Comparison of ENCODE assay signal across 8 cellular contexts in the genomic region with DNA sequence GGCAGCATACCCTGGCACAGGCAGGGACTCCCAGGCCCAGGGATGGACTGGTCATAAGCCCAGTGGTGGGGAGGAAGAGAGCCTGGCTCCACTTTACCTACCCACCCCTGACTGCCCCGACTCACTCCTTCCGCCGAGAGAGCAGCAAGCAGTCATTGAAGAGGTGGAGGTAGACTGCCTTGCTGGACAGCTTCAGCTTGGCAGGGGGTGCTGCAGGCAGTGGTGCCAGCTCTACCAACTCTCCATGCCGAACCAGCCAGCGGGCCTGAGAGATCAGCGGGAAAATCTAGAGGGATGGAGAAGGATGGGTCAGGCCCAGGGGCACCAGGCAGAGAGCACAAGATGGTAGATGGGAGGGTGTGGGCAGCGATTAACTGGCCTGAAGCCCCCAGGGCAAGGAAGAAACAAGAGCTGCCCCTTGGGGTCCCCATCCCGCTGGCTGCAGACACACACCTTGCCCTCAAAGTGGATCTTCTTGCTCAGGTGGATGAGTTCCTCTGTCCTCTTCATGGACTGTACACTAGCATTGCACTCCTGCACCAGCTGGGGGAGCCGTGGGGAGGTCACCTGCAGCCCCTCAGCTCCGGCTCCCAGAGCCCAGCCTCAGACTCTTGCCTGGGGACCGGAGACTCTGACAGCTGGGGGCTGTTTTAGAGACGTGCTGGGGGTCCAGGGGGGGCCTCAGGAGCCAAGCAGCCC. TPM values are rescaled to one million over a fixed set of nuclear protein-coding genes. Genes with fewer than 3 reads are reported as not detected.
DNase-seq lines count a peak whose midpoint lies in the region; ATAC-seq and TF ChIP-seq lines count a peak whose summit lies in the region.

No MANE protein-coding gene starts in this region.

- H3K4me3 ChIP-seq in OCI-LY1 (ENCODE audit: low read depth, low read length, poor library complexity, severe bottlenecking) (no peak overlapping the region), mammary epithelial cell (replicated peaks in 1 of 3; ENCODE audit: insufficient read depth in 1 of 3, low read depth in 2 of 3, low read length in 3 of 3) (no peak overlapping the region), parathyroid adenoma (ENCODE audit: low read depth, low read length) (no peak overlapping the region)

- 93% methylated on average over 4 of the region's 12 CpGs for WGBS in mammary epithelial cell (ENCODE audit: low coverage, missing lambda C conversion rate)

- CTCF ChIA-PET in mammary epithelial cell (lab: Charles Lee; ENCODE audit: low non-redundant PET) = no interaction called here

- TF ChIP-seq CTCF in OCI-LY1 (IDR thresholded peaks at IDR 0.05; ENCODE audit: low read length) (peak; percentile 33; the same call in 1 of the 2 replicates), mammary epithelial cell (conservative IDR thresholded peaks at IDR 0.05 in 1 of 2, IDR thresholded peaks at IDR 0.05 in 1 of 2; ENCODE audit: extremely low read depth in 1 of 2, insufficient read depth in 1 of 2, low read depth in 1 of 2, low read length in 2 of 2) (peak; percentile 40 to 56), parathyroid adenoma (IDR thresholded peaks at IDR 0.05) (peak; percentile 19)

- H3K9ac ChIP-seq in OCI-LY1 (ENCODE audit: low read length) (no peak overlapping the region), mammary epithelial cell (ENCODE audit: insufficient read depth, low read length) (no peak overlapping the region), parathyroid adenoma (no peak overlapping the region)

- H3K27ac ChIP-seq in OCI-LY1 (ENCODE audit: low read depth, low read length, poor library complexity, severe bottlenecking) (no peak overlapping the region), mammary epithelial cell (ENCODE audit: insufficient read depth, low read depth, low read length) (no peak overlapping the region), parathyroid adenoma (no peak overlapping the region)

- no peaks in the 10 kb centered on the region for H4K20me1 ChIP-seq in OCI-LY1 (ENCODE audit: insufficient read depth, low read length)
- H4K20me1 ChIP-seq in mammary epithelial cell (ENCODE audit: insufficient read depth, low read length) = no peaks in the 10 kb centered on the region

- no peak overlapping the region for H2AFZ ChIP-seq in OCI-LY1 (ENCODE audit: low read length)
- H2AFZ ChIP-seq in mammary epithelial cell (ENCODE audit: low read depth, low read length) = no peak overlapping the region
- H2AFZ ChIP-seq in parathyroid adenoma = no peak overlapping the region

- intact Hi-C loops in mammary epithelial cell (cut with micrococcal nuclease) = no loop called here

- H3K27me3 ChIP-seq in OCI-LY1 (ENCODE audit: insufficient read depth, low read length) (no peaks in the 10 kb centered on the region; the same call in 1 of the 2 replicates), mammary epithelial cell (ENCODE audit: insufficient read depth, low read length) (no peaks in the 10 kb centered on the region), parathyroid adenoma (ENCODE audit: control insufficient read depth, insufficient read depth, low read length) (no peaks in the 10 kb centered on the region)

- H3K9me2 ChIP-seq in OCI-LY1 (ENCODE audit: low read depth, low read length) = no peaks in the 10 kb centered on the region

- H3K4me2 ChIP-seq in OCI-LY1 (ENCODE audit: low read length) = no peak overlapping the region
- no peak overlapping the region for H3K4me2 ChIP-seq in mammary epithelial cell (ENCODE audit: insufficient read depth, low read depth, low read length)
- no peak overlapping the region for H3K4me2 ChIP-seq in parathyroid adenoma (ENCODE audit: low read length)

- no peaks in the 10 kb centered on the region for H3F3A ChIP-seq in OCI-LY1 (ENCODE audit: insufficient read depth, low read length)

- H3K9me3 ChIP-seq in OCI-LY1 (ENCODE audit: low read length) (no peaks in the 10 kb centered on the region), mammary epithelial cell (replicated peaks; ENCODE audit: insufficient read depth, low read length) (no peaks in the 10 kb centered on the region), parathyroid adenoma (ENCODE audit: control insufficient read depth, low read length) (no peaks in the 10 kb centered on the region)

- H3K4me1 ChIP-seq in OCI-LY1 (ENCODE audit: insufficient read depth, low read length, severe bottlenecking) (peaks cover 5% of the 10 kb centered on the region), mammary epithelial cell (ENCODE audit: insufficient read depth, low read length) (peaks cover 8% of the 10 kb centered on the region), parathyroid adenoma (no peaks in the 10 kb centered on the region)

- H3K79me2 ChIP-seq in OCI-LY1 (ENCODE audit: insufficient read depth, low read length) (no peaks in the 10 kb centered on the region), mammary epithelial cell (ENCODE audit: insufficient read depth, low read length) (no peaks in the 10 kb centered on the region), parathyroid adenoma (no peaks in the 10 kb centered on the region)

- H3K36me3 ChIP-seq in OCI-LY1 (ENCODE audit: insufficient read depth, low read length) = no peaks in the 10 kb centered on the region
- H3K36me3 ChIP-seq in mammary epithelial cell (ENCODE audit: insufficient read depth, low read length) = no peaks in the 10 kb centered on the region
- H3K36me3 ChIP-seq in parathyroid adenoma (ENCODE audit: control insufficient read depth, insufficient read depth, low read length) = no peaks in the 10 kb centered on the region

- no TSS peak for BruUV-seq in mammary epithelial cell (replicated peaks; lab: Mats Ljungman, UMichigan)

- dilution Hi-C loops in mammary epithelial cell (cut with HindIII; ENCODE audit: low sequenced_read_pairs) = loop anchor here (5.0 kb wide), 1 partner anchor 137 kb away; no protein-coding TSS in a partner anchor

- no peak for ATAC-seq in GM18907 (IDR thresholded peaks at IDR 0.05; ENCODE audit: unreplicated experiment)

- in situ Hi-C loops in mammary epithelial cell (cut with MboI; ENCODE audit: low sequenced_read_pairs in 2 of 2) = no loop called here

- peak; percentile 14 for DNase-seq in NK-92 treated with Interleukin-12 subunit alpha and Interleukin-12 subunit beta, amount 100 ng/mL, for 24 hours (lab: John Stamatoyannopoulos, UW)
- DNase-seq in NK-92 (lab: John Stamatoyannopoulos, UW; ENCODE audit: unreplicated experiment) = no peak
- no peak for DNase-seq in mammary epithelial cell
- no peak for DNase-seq in NCI-H1417 treated with DMSO at 0.1 percent for 48 hours (lab: John Stamatoyannopoulos, UW)
- no peak for DNase-seq in cortex of kidney (lab: John Stamatoyannopoulos, UW)

RNA-seq across cellular contexts. Expression of gene ARHGEF19, which starts 7.7 kb away (rescaled TPM):
- total RNA-seq in mammary epithelial cell = 1 to 10 TPM; 3.0 to 3.5 TPM
- polyA plus RNA-seq in mammary epithelial cell = 4.0 TPM
- polyA minus RNA-seq in mammary epithelial cell = 2.0 TPM

RNA-seq across cellular contexts. Expression of gene CPLANE2, which starts 32.2 kb away (rescaled TPM):
- total RNA-seq in mammary epithelial cell = 10 to 100 TPM; 13.3 to 14.8 TPM
- 4.6 TPM for polyA plus RNA-seq in mammary epithelial cell
- polyA minus RNA-seq in mammary epithelial cell = 5.6 TPM

RNA-seq across cellular contexts. Expression of gene EPHA2, which starts 48.9 kb away (rescaled TPM):
- total RNA-seq in mammary epithelial cell = 100 to 1,000 TPM in 1 of 2 donors, 10 to 100 TPM in 1; 77.3 to 181 TPM
- 91.7 TPM for polyA plus RNA-seq in mammary epithelial cell
- polyA minus RNA-seq in mammary epithelial cell = 181 TPM
